8 cellular contexts compared by ENCODE assay signal in the genomic region with DNA sequence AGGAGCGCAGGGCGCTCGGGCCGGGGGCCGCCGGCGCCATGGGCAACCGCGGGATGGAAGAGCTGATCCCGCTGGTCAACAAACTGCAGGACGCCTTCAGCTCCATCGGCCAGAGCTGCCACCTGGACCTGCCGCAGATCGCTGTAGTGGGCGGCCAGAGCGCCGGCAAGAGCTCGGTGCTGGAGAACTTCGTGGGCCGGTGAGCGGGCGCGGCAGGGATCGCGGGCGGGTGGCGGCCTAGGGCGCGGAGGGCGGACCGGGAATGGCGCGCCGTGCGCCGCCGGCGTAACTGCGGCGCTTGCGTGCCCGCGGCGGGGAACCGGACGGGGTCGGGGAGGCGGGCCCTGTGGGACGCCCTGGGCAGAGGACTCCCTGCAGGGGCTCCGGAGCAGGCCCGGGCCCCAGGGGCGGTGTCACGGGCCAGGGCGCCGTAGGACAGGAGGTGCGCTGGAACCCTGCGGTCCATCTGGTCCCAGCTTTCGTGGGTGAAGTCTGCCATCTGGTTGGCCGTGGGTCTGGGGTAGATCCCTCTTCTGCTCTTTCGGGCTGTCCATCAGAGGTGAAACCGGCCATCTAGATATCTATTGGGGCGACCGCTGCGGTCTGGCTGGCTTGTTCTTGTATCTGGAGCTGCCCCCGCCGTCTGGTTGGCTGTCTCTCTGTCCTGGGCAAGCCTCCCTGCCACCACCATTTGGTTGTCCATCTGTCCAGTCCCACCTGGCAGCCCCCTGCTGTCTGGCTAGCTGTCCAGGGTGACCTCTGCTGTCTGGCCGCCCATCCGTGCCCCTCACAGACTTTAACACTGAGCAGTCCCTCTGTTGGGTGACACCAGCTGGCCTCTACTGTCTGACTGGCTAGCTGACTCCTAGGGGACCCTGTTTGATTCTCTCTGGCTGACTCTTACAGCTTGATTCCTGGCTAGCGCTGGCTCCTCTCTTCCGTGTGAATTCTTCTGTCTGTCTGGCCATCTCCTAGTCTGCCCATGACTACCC. TPM values are rescaled to one million over a fixed set of nuclear protein-coding genes. Genes with fewer than 3 reads are reported as not detected.
DNase-seq lines count a peak whose midpoint lies in the region; ATAC-seq, FAIRE-seq and TF ChIP-seq lines count a peak whose summit lies in the region.

No MANE protein-coding gene starts in this region.

- dilution Hi-C loops in endothelial cell of umbilical vein (cut with MboI; ENCODE audit: extremely low pct_ligation_motif_present, low sequenced_read_pairs) = no loop called here

- peaks cover 13% of the 10 kb centered on the region for H3K4me1 ChIP-seq in endothelial cell of umbilical vein (ENCODE audit: control insufficient read depth, extremely low read depth, insufficient read depth, low read length)
- H3K4me1 ChIP-seq in mucosa of rectum (ENCODE audit: control insufficient read depth in 2 of 2, insufficient read depth in 2 of 2, low read length in 2 of 2) = peaks cover 27 to 30% of the 10 kb centered on the region in 2 donors
- H3K4me1 ChIP-seq in subcutaneous abdominal adipose tissue (ENCODE audit: control insufficient read depth in 5 of 5, insufficient read depth in 5 of 5, low read length in 5 of 5) = peaks cover 11 to 36% (median 29%) of the 10 kb centered on the region in 5 donors

- ATAC-seq in GM21515 (IDR thresholded peaks at IDR 0.05; ENCODE audit: unreplicated experiment) (peak; percentile 24), GM21529 (IDR thresholded peaks at IDR 0.05; ENCODE audit: unreplicated experiment) (no peak)
- peak; percentile 8 for ATAC-seq in activated CD8-positive, alpha-beta memory T cell treated with anti-CD3 and anti-CD28 coated beads, Interleukin-2, amount 10 ng/mL, durations not matched to agents 7 days and 5 days

- peaks cover 3% of the 10 kb centered on the region for H4K20me1 ChIP-seq in endothelial cell of umbilical vein (replicated peaks; ENCODE audit: control insufficient read depth, extremely low read depth, insufficient read depth, low read length)

- POLR2A ChIA-PET in endothelial cell of umbilical vein (lab: Charles Lee) = interaction anchor here (0.6 to 1.4 kb wide), 3 partner anchors 61 to 148 kb away, joined by 3 to 4 read pairs (median 3); no protein-coding TSS in a partner anchor

- H3K36me3 Mint-ChIP-seq in activated CD8-positive, alpha-beta memory T cell treated with anti-CD3 and anti-CD28 coated beads, Interleukin-2, amount 10 ng/mL, durations not matched to agents 7 days and 5 days = peaks cover 14% of the 10 kb centered on the region

- H3K9ac ChIP-seq in endothelial cell of umbilical vein (replicated peaks; ENCODE audit: extremely low read depth, insufficient read depth, low read length) = peak overlapping the region; percentile 92
- H3K9ac ChIP-seq in mucosa of rectum (ENCODE audit: low read depth in 1 of 2, low read length in 2 of 2) = peak overlapping the region; percentile 94 to 99
- H3K9ac ChIP-seq in subcutaneous abdominal adipose tissue (ENCODE audit: low read length in 5 of 5) = peak overlapping the region; percentile 66 to 99 (median 92)

- peak overlapping the region; percentile 74 for H3K27ac ChIP-seq in endothelial cell of umbilical vein (ENCODE audit: insufficient read depth, low read depth, low read length)
- H3K27ac ChIP-seq in mucosa of rectum (ENCODE audit: low read depth in 2 of 2, low read length in 2 of 2) = peak overlapping the region; percentile 98 to 99
- peak overlapping the region; percentile 84 for H3K27ac ChIP-seq in subcutaneous abdominal adipose tissue (ENCODE audit: low read depth, low read length)

- H3K4me1 Mint-ChIP-seq in activated CD8-positive, alpha-beta memory T cell treated with anti-CD3 and anti-CD28 coated beads, Interleukin-2, amount 10 ng/mL, durations not matched to agents 7 days and 5 days = peaks cover 38% of the 10 kb centered on the region

- H3K4me3 Mint-ChIP-seq in activated CD8-positive, alpha-beta memory T cell treated with anti-CD3 and anti-CD28 coated beads, Interleukin-2, amount 10 ng/mL, durations not matched to agents 7 days and 5 days = peak overlapping the region; percentile 98

- CTCF ChIA-PET in activated CD8-positive, alpha-beta memory T cell treated with anti-CD3 and anti-CD28 coated beads, Interleukin-2, amount 10 ng/mL, durations not matched to agents 7 days and 5 days (lab: Charles Lee) = interaction anchor here (0.6 to 6.6 kb wide), 42 partner anchors 9 to 230 kb away, joined by 3 to 132 read pairs (median 5); a partner anchor contains a TSS
- CTCF ChIA-PET in endothelial cell of umbilical vein (lab: Charles Lee) = interaction anchor here (0.6 to 8.0 kb wide), 32 partner anchors 10 to 239 kb away, joined by 3 to 100 read pairs (median 6); a partner anchor contains a TSS

- H3K27me3 ChIP-seq in endothelial cell of umbilical vein (ENCODE audit: control insufficient read depth in 2 of 2, insufficient read depth in 2 of 2, low read length in 2 of 2) (no peaks in the 10 kb centered on the region), mucosa of rectum (ENCODE audit: control insufficient read depth in 2 of 2, insufficient read depth in 2 of 2, low read length in 2 of 2) (no peaks in the 10 kb centered on the region), subcutaneous abdominal adipose tissue (ENCODE audit: control insufficient read depth in 5 of 5, insufficient read depth in 4 of 5, low read length in 5 of 5) (peaks cover 0 to 6% (median 0%) of the 10 kb centered on the region in 5 donors)

- H3K27ac Mint-ChIP-seq in activated CD8-positive, alpha-beta memory T cell treated with anti-CD3 and anti-CD28 coated beads, Interleukin-2, amount 10 ng/mL, durations not matched to agents 7 days and 5 days = peak overlapping the region; percentile 90

- H3K36me3 ChIP-seq in endothelial cell of umbilical vein (ENCODE audit: control insufficient read depth in 2 of 2, extremely low read depth in 1 of 2, insufficient read depth in 2 of 2, low read length in 2 of 2) (no peaks in the 10 kb centered on the region), mucosa of rectum (ENCODE audit: control insufficient read depth in 2 of 2, insufficient read depth in 2 of 2, low read length in 2 of 2) (peaks cover 8 to 15% of the 10 kb centered on the region in 2 donors), subcutaneous abdominal adipose tissue (ENCODE audit: control insufficient read depth in 5 of 5, insufficient read depth in 5 of 5, low read length in 5 of 5) (peaks cover 0 to 8% (median 5%) of the 10 kb centered on the region in 5 donors)

- no peaks in the 10 kb centered on the region for H3K27me3 Mint-ChIP-seq in activated CD8-positive, alpha-beta memory T cell treated with anti-CD3 and anti-CD28 coated beads, Interleukin-2, amount 10 ng/mL, durations not matched to agents 7 days and 5 days

- H3K9me3 Mint-ChIP-seq in activated CD8-positive, alpha-beta memory T cell treated with anti-CD3 and anti-CD28 coated beads, Interleukin-2, amount 10 ng/mL, durations not matched to agents 7 days and 5 days (ENCODE audit: low read depth) = no peaks in the 10 kb centered on the region

- H3K4me3 ChIP-seq in LNCaP clone FGC (ENCODE audit: low read depth, low read length) (peak overlapping the region; percentile 87), endothelial cell of umbilical vein (replicated peaks in 1 of 3; ENCODE audit: insufficient read depth in 1 of 3, low read depth in 1 of 3, low read length in 3 of 3) (peak overlapping the region; percentile 25 to 82 (median 49)), mucosa of rectum (ENCODE audit: low read length in 2 of 2) (peak overlapping the region; percentile 96 to 97), subcutaneous abdominal adipose tissue (ENCODE audit: low read depth in 1 of 5, low read length in 5 of 5) (peak overlapping the region; percentile 82 to 98 (median 90))

- H3K9me3 ChIP-seq in endothelial cell of umbilical vein (replicated peaks; ENCODE audit: control insufficient read depth, insufficient read depth, low read length) (no peaks in the 10 kb centered on the region), mucosa of rectum (ENCODE audit: control insufficient read depth in 2 of 2, low read length in 2 of 2) (no peaks in the 10 kb centered on the region), subcutaneous abdominal adipose tissue (ENCODE audit: control insufficient read depth in 5 of 5, low read length in 5 of 5) (no peaks in the 10 kb centered on the region)

- TF ChIP-seq CTCF in LNCaP clone FGC (IDR thresholded peaks at IDR 0.05; ENCODE audit: control insufficient read depth, extremely low read depth, insufficient read depth) = no peak
- TF ChIP-seq CTCF in endothelial cell of umbilical vein (IDR thresholded peaks at IDR 0.05; ENCODE audit: extremely low read depth in 1 of 2, insufficient read depth in 1 of 2, low read depth in 1 of 2, low read length in 2 of 2) = no peak

- FAIRE-seq in endothelial cell of umbilical vein (lab: Jason Lieb, UNC) = peak; percentile 43

- no peaks in the 10 kb centered on the region for H3K9me1 ChIP-seq in endothelial cell of umbilical vein (replicated peaks; ENCODE audit: control insufficient read depth, extremely low read depth, insufficient read depth, low read length)

- H3K79me2 ChIP-seq in endothelial cell of umbilical vein (ENCODE audit: control insufficient read depth, insufficient read depth, low read length) = peaks cover 55% of the 10 kb centered on the region

- TF ChIP-seq POLR2A in endothelial cell of umbilical vein (IDR thresholded peaks at IDR 0.05; ENCODE audit: low read depth, low read length) = no peak

- BruUV-seq in endothelial cell of umbilical vein (replicated peaks; lab: Mats Ljungman, UMichigan) = no TSS peak

- H2AFZ ChIP-seq in endothelial cell of umbilical vein (ENCODE audit: low read depth, low read length) = peak overlapping the region; percentile 71

- DNase-seq in COR-L47 (lab: John Stamatoyannopoulos, UW) (peak; percentile 15), LNCaP clone FGC (ENCODE audit: low read depth) (no peak), endothelial cell of umbilical vein (ENCODE audit: low read depth, low spot score) (peak; percentile 26)
- DNase-seq in activated CD8-positive, alpha-beta memory T cell treated with anti-CD3 and anti-CD28 coated beads, Interleukin-2, amount 10 ng/mL, durations not matched to agents 7 days and 5 days = peak; percentile 64

- peak overlapping the region; percentile 91 for H3K4me2 ChIP-seq in endothelial cell of umbilical vein (ENCODE audit: insufficient read depth, low read length)

- intact Hi-C loops in endothelial cell of umbilical vein (cut with micrococcal nuclease) = no loop called here

RNA-seq across cellular contexts. Expression of a gene that starts 0.6 kb away (rescaled TPM):
- total RNA-seq in activated CD8-positive, alpha-beta memory T cell treated with anti-CD3 and anti-CD28 coated beads, Interleukin-2, amount 10 ng/mL, durations not matched to agents 7 days and 5 days = 100 to 1,000 TPM; 267 to 315 TPM
- 164 and 175 TPM in 2 replicates for total RNA-seq in endothelial cell of umbilical vein
- 81.8 and 89.9 TPM in 2 replicates for polyA plus RNA-seq in endothelial cell of umbilical vein
- 59.6 and 61.8 TPM in 2 replicates for polyA plus RNA-seq in endothelial cell of umbilical vein (2011; cell fraction: cytosol; rRNA removed)
- polyA plus RNA-seq in endothelial cell of umbilical vein (2011; cell fraction: nucleus; rRNA removed) = 239 and 272 TPM in 2 replicates
- polyA plus RNA-seq in endothelial cell of umbilical vein (2012) = 107 and 132 TPM in 2 replicates
- polyA minus RNA-seq in endothelial cell of umbilical vein = 201 and 205 TPM in 2 replicates
- polyA minus RNA-seq in endothelial cell of umbilical vein (2011; cell fraction: cytosol; rRNA and poly(A)+ RNA removed) = 86.9 TPM
- polyA minus RNA-seq in endothelial cell of umbilical vein (2011; cell fraction: nucleus; rRNA and poly(A)+ RNA removed) = 220 and 223 TPM in 2 replicates

RNA-seq across cellular contexts. Expression of a gene that starts 17.3 kb away (rescaled TPM):
- total RNA-seq in activated CD8-positive, alpha-beta memory T cell treated with anti-CD3 and anti-CD28 coated beads, Interleukin-2, amount 10 ng/mL, durations not matched to agents 7 days and 5 days = 10 to 100 TPM; 40.1 to 48.8 TPM
- total RNA-seq in endothelial cell of umbilical vein = 38.2 and 41.7 TPM in 2 replicates
- 61.0 and 64.9 TPM in 2 replicates for polyA plus RNA-seq in endothelial cell of umbilical vein
- polyA plus RNA-seq in endothelial cell of umbilical vein (2011; cell fraction: cytosol; rRNA removed) = 36.7 and 47.9 TPM in 2 replicates
- 149 and 158 TPM in 2 replicates for polyA plus RNA-seq in endothelial cell of umbilical vein (2011; cell fraction: nucleus; rRNA removed)
- polyA plus RNA-seq in endothelial cell of umbilical vein (2012) = 39.2 and 46.7 TPM in 2 replicates
- polyA minus RNA-seq in endothelial cell of umbilical vein = 13.0 and 17.8 TPM in 2 replicates
- 16.8 TPM for polyA minus RNA-seq in endothelial cell of umbilical vein (2011; cell fraction: cytosol; rRNA and poly(A)+ RNA removed)
- 16.3 and 22.8 TPM in 2 replicates for polyA minus RNA-seq in endothelial cell of umbilical vein (2011; cell fraction: nucleus; rRNA and poly(A)+ RNA removed)
